In the genomic region with DNA sequence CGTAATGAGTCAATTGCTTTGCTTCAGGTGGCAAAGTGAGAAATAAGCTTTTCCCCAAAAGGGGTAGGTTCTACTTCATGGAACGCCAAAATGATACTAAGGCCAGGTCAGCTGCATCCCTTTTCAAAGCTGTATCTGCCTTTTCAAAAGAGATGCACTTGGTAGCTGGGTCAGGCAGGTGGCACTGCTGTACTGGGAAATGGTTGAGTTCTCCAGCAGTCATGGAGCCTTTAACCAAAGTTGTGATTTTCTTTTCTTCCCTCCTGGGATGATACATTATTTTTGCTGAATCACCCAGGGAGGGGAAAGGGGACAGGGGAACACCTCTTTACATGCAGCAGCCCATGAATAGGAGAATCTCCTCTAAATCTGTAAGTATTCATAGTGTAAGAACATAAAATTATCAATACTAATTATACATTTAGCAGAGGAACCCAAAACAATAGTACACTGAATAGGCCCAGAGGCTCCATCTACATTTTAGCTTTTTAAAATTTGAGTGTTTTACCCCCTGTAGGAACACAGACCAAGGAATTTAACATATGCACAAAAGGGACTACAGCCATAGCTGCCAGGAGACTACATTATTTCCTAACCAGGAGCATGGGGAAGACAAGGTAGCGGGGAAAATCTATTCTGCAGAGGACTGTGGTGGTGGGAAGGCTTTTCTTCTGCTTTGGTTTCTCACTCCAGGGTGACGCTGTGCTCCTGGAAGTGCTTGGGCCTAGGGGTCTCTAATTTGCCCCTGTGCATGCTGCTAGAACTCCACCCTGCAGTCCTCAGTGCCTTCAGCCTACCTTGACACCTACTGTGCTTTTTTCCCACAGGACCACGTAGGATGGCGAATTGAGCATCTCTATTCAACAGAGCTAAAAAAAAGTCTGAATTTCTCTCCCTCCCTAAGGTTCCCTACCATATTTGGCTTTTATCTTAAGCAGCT, we compare ENCODE assay signal across 9 cellular contexts. TPM values are rescaled to one million over a fixed set of nuclear protein-coding genes. Genes with fewer than 3 reads are reported as not detected.
DNase-seq lines count a peak whose midpoint lies in the region; ATAC-seq and TF ChIP-seq lines count a peak whose summit lies in the region.
"Had no signal": no experiment of that assay in that cellular context is flagged by ENCODE, and none has a peak within 500 bp of the region (broad histone marks: within the 10 kb centered on the region; RNA-seq: fewer than 3 reads in every experiment).

No MANE protein-coding gene starts in this region.

- no peak overlapping the region for H3K4me3 Mint-ChIP-seq in activated CD4-positive, alpha-beta T cell treated with anti-CD3 and anti-CD28 coated beads, Interleukin-2, amount 10 ng/mL, durations not matched to agents 24 days and 14 days
- no peak overlapping the region for H3K4me3 Mint-ChIP-seq in effector memory CD8-positive, alpha-beta T cell

- H3K27me3 ChIP-seq in lower lobe of right lung (ENCODE audit: low read depth): no peaks in the 10 kb centered on the region

- peak; percentile 73 for ATAC-seq in effector memory CD8-positive, alpha-beta T cell (replicated peaks)
- peak; percentile 73 to 90 for ATAC-seq in lower lobe of right lung
- no peak for ATAC-seq in HG02840 (IDR thresholded peaks at IDR 0.05; ENCODE audit: low FRiP score, unreplicated experiment)

- intact Hi-C loops in activated CD4-positive, alpha-beta T cell treated with anti-CD3 and anti-CD28 coated beads, Interleukin-2, amount 10 ng/mL, durations not matched to agents 24 days and 14 days (cut with micrococcal nuclease): loop anchor here (1.0 to 10.0 kb wide), 4 partner anchors 119 to 411 kb away; partner anchors contain the start of genes BCAP29 and SLC26A4
- intact Hi-C loops in lower lobe of right lung (cut with DNase I): no loop called here

- TF ChIP-seq CTCF in lower lobe of right lung (IDR thresholded peaks at IDR 0.05): peak; percentile 72

- H3K27me3 Mint-ChIP-seq in activated CD4-positive, alpha-beta T cell treated with anti-CD3 and anti-CD28 coated beads, Interleukin-2, amount 10 ng/mL, durations not matched to agents 24 days and 14 days: no peaks in the 10 kb centered on the region
- no peaks in the 10 kb centered on the region for H3K27me3 Mint-ChIP-seq in effector memory CD8-positive, alpha-beta T cell

- no peak overlapping the region for H3K27ac ChIP-seq in lower lobe of right lung

- H3K9me3 ChIP-seq in lower lobe of right lung: no peaks in the 10 kb centered on the region

- peaks cover 2% of the 10 kb centered on the region for H3K36me3 Mint-ChIP-seq in activated CD4-positive, alpha-beta T cell treated with anti-CD3 and anti-CD28 coated beads, Interleukin-2, amount 10 ng/mL, durations not matched to agents 24 days and 14 days (ENCODE audit: low read depth)
- H3K36me3 Mint-ChIP-seq in effector memory CD8-positive, alpha-beta T cell (ENCODE audit: insufficient read depth): peaks cover 4% of the 10 kb centered on the region

- H3K36me3 ChIP-seq in lower lobe of right lung: peaks cover 4% of the 10 kb centered on the region

- H3K4me1 ChIP-seq in lower lobe of right lung: no peaks in the 10 kb centered on the region

- H3K27ac Mint-ChIP-seq in activated CD4-positive, alpha-beta T cell treated with anti-CD3 and anti-CD28 coated beads, Interleukin-2, amount 10 ng/mL, durations not matched to agents 24 days and 14 days: no peak overlapping the region
- H3K27ac Mint-ChIP-seq in effector memory CD8-positive, alpha-beta T cell: peak overlapping the region in 1 of 2 donors; percentile 11

- DNase-seq in COLO829 (ENCODE audit: low spot score) (peak; percentile 57), GOT3 (lab: John Stamatoyannopoulos, UW) (peak; percentile 34), NCI-H2227 (lab: John Stamatoyannopoulos, UW; ENCODE audit: unreplicated experiment) (peak; percentile 77), lower lobe of right lung (peak; percentile 46)
- DNase-seq in activated CD4-positive, alpha-beta T cell treated with anti-CD3 and anti-CD28 coated beads, Interleukin-2, amount 10 ng/mL, durations not matched to agents 24 days and 14 days: peak; percentile 84
- DNase-seq in effector memory CD8-positive, alpha-beta T cell: peak; percentile 12 to 15 (median 14)
- DNase-seq in stimulated activated CD8-positive, alpha-beta memory T cell treated with anti-CD3 and anti-CD28 coated beads, Interleukin-4, amount 100 ng/mL, for 48 hours: peak; percentile 39

- no peaks in the 10 kb centered on the region for H3K9me3 Mint-ChIP-seq in activated CD4-positive, alpha-beta T cell treated with anti-CD3 and anti-CD28 coated beads, Interleukin-2, amount 10 ng/mL, durations not matched to agents 24 days and 14 days
- H3K9me3 Mint-ChIP-seq in effector memory CD8-positive, alpha-beta T cell: no peaks in the 10 kb centered on the region

- H3K4me3 ChIP-seq in lower lobe of right lung: no peak overlapping the region

- peaks cover 2% of the 10 kb centered on the region for H3K4me1 Mint-ChIP-seq in activated CD4-positive, alpha-beta T cell treated with anti-CD3 and anti-CD28 coated beads, Interleukin-2, amount 10 ng/mL, durations not matched to agents 24 days and 14 days
- peaks cover 0 to 7% of the 10 kb centered on the region in 2 donors for H3K4me1 Mint-ChIP-seq in effector memory CD8-positive, alpha-beta T cell (ENCODE audit: low read depth in 2 of 2)

RNA-seq across cellular contexts. Expression of gene GPR22, which starts 6.4 kb away (rescaled TPM):
- total RNA-seq in activated CD4-positive, alpha-beta T cell treated with anti-CD3 and anti-CD28 coated beads, Interleukin-2, amount 10 ng/mL, durations not matched to agents 24 days and 14 days: not detected in 2 replicates
- total RNA-seq in lower lobe of right lung: not detected
- total RNA-seq: subcutaneous adipose tissue had no signal

Comparison
In these comparisons a context has a peak if more than half of its experiments do, and no peak if none do; other contexts are left out.
1. DNase-seq: peak in every context shown above with its lines; median percentile 84 in activated CD4-positive, alpha-beta T cell treated with anti-CD3 and anti-CD28 coated beads, Interleukin-2, amount 10 ng/mL, durations not matched to agents 24 days and 14 days; 77 in NCI-H2227; 57 in COLO829; 46 in lower lobe of right lung; 39 in stimulated activated CD8-positive, alpha-beta memory T cell treated with anti-CD3 and anti-CD28 coated beads, Interleukin-4, amount 100 ng/mL, for 48 hours; 34 in GOT3; 14 in effector memory CD8-positive, alpha-beta T cell.